ENCODE assay signal across 8 cellular contexts in the genomic region with DNA sequence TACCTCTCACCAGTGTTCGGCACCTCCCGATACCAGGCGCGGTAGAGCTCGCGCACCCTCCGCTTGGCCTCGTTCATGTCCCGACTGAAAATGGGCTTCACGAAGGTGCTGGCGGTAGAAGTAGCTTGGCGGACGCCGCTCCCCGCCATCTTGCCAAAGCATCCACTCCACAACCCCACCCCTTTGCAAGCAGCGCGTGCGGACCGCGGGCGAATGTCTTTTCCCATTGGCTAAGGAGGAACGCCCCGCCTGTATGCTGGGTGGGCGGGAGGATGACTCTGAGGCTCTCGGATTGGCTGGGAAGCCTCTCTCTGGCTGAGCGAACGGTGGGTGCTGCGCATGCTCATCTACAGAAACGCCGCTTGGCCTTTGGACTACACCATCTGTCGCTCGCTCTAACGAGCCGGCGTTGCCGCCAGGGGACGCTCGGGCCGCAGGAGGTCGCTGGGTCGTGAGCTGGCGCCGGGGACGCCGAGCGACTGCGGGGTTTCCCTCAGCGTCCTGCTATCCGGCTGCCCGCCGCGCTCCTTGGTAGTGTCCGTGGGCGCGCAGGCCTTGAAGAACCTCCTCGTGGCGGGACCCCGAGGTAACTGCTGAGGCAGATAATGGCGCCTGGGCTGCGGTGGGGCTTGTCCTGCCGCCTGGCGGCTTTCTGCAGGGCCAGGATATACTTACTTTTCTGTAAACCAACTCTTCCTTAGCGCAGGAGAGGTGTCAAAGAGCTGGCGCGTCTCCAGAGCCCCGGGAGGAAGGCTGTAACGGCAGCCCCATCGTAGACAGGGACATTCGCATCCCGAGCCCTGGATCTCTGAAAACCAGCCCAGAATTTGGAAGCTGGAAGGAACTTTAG. TPM values are rescaled to one million over a fixed set of nuclear protein-coding genes. Genes with fewer than 3 reads are reported as not detected.
DNase-seq lines count a peak whose midpoint lies in the region; TF ChIP-seq lines count a peak whose summit lies in the region.

A gene (minus strand): TSS at position 177 of the 850 bp plus-strand sequence. CDS start 28 bp downstream, at position 149.

- peaks cover 7% of the 10 kb centered on the region; the same call in 1 of the 2 replicates for H3K9me3 ChIP-seq in SK-N-MC (ENCODE audit: low read depth, low read length)

- H3K4me3 ChIP-seq in HFF-Myc (replicated peaks; ENCODE audit: low read depth, low read length) (peak within 1 kb of the TSS; percentile 91), SK-N-MC (peak within 1 kb of the TSS; percentile 99)

- H3K27ac ChIP-seq in SK-N-MC (peak within 1 kb of the TSS; percentile 93), temporal lobe (ENCODE audit: low read depth, low read length) (peak within 1 kb of the TSS; percentile 94)

- peak within 1 kb of the TSS; percentile 97 for H3K9ac ChIP-seq in SK-N-MC (ENCODE audit: insufficient read length)

- peak; percentile 90 for TF ChIP-seq CTCF in HFF-Myc (IDR thresholded peaks at IDR 0.05; ENCODE audit: low read depth, low read length, missing control alignments)

- peaks cover 27% of the 10 kb centered on the region for H3K36me3 ChIP-seq in SK-N-MC (ENCODE audit: insufficient read depth, low read length)

- DNase-seq in GM04504 (ENCODE audit: low read depth) (peak; percentile 98), HFF-Myc (ENCODE audit: extremely low read depth, low read depth) (peak; percentile 98), NAMALWA (ENCODE audit: low spot score) (peak; percentile 99), SK-N-MC (ENCODE audit: low read depth, low spot score) (peak; percentile 96), germinal center (ENCODE audit: low spot score) (peak; percentile 99), nucleus accumbens (lab: John Stamatoyannopoulos, UW) (peak; percentile 91 to 100 (median 99))
- peak; percentile 98 for DNase-seq in activated naive CD4-positive, alpha-beta T cell treated with anti-CD3 and anti-CD28 coated beads, Interleukin-2, amount 50 U/mL, for 16 hours

RNA-seq across cellular contexts. Expression of the gene that starts here (rescaled TPM):
- total RNA-seq in temporal lobe, result 32.7 TPM

Comparison
In these comparisons a context has a peak if more than half of its experiments do, and no peak if none do; other contexts are left out.
1. Peak in every context shown above with its lines: DNase-seq, H3K4me3 ChIP-seq and H3K27ac ChIP-seq.